Comparison of ENCODE assay signal across 9 cellular contexts in genomic region chr10:114403545-114404161, GRCh38. TPM values are rescaled to one million over a fixed set of nuclear protein-coding genes. Genes with fewer than 3 reads are reported as not detected.
A peak's percentile ranks its signal among the peaks of the same experiment; 100 is the strongest.
DNase-seq lines count a peak whose midpoint lies in the region; ATAC-seq, FAIRE-seq and TF ChIP-seq lines count a peak whose summit lies in the region.
"Had no signal": no experiment of that assay in that cellular context is flagged by ENCODE, and none has a peak within 500 bp of the region (broad histone marks: within the 10 kb centered on the region; RNA-seq: fewer than 3 reads in every experiment).

No MANE protein-coding gene starts in this region.

- peak; percentile 56 for DNase-seq in GM13977 (ENCODE audit: low spot score)
- no peak for DNase-seq in activated naive CD8-positive, alpha-beta T cell treated with anti-CD3 and anti-CD28 coated beads, Interleukin-2, amount 10 ng/mL, durations not matched to agents 7 days and 5 days
- no peak for DNase-seq in small intestine
- DNase-seq in posterior vena cava (ENCODE audit: low spot score): no peak
- DNase-seq in NCI-H1048 (lab: John Stamatoyannopoulos, UW): no peak
- DNase-seq in T-cell: no peak
- no peak for DNase-seq in NK-92 (lab: John Stamatoyannopoulos, UW; ENCODE audit: unreplicated experiment)

- H3K4me1 ChIP-seq in iPS-15b (ENCODE audit: control insufficient read depth, insufficient read depth, low read length) (peaks cover 8% of the 10 kb centered on the region), small intestine (ENCODE audit: control insufficient read depth in 2 of 2, insufficient read depth in 1 of 2, low read depth in 1 of 2, low read length in 1 of 2) (peaks cover 0 to 2% of the 10 kb centered on the region in 2 donors)

- no peaks in the 10 kb centered on the region for H3K36me3 Mint-ChIP-seq in activated naive CD8-positive, alpha-beta T cell treated with anti-CD3 and anti-CD28 coated beads, Interleukin-2, amount 10 ng/mL, durations not matched to agents 7 days and 5 days
- no peaks in the 10 kb centered on the region for H3K36me3 Mint-ChIP-seq in T-cell

- in situ Hi-C loops in GM13977 (cut with MboI; ENCODE audit: low pct_unique_long_range_greater_than_20kb, low sequenced_read_pairs, unreplicated experiment): no loop called here

- H3K27me3 Mint-ChIP-seq in activated naive CD8-positive, alpha-beta T cell treated with anti-CD3 and anti-CD28 coated beads, Interleukin-2, amount 10 ng/mL, durations not matched to agents 7 days and 5 days: peaks cover 55% of the 10 kb centered on the region
- H3K27me3 Mint-ChIP-seq in T-cell: peaks cover 58 to 70% of the 10 kb centered on the region in 2 donors

- H3K4me3 ChIP-seq in iPS-15b (ENCODE audit: low read depth, low read length) (peak overlapping the region; percentile 71), small intestine (ENCODE audit: low read depth in 1 of 2, low read length in 2 of 2) (peak overlapping the region; percentile 54)

- H3K27ac ChIP-seq in small intestine (ENCODE audit: low read depth in 1 of 2, low read length in 1 of 2): peak overlapping the region in 1 of 2 donors; percentile 65
- H3K27ac ChIP-seq: HL-60 had no signal

- no peak for FAIRE-seq in small intestine (lab: Jason Lieb, UNC)

- H3K9me3 ChIP-seq in iPS-15b (ENCODE audit: control insufficient read depth, insufficient read depth, low read length) (no peaks in the 10 kb centered on the region), small intestine (ENCODE audit: control insufficient read depth, low read depth) (no peaks in the 10 kb centered on the region)

- CTCF ChIA-PET in T-cell (lab: Charles Lee): no interaction called here

- no peaks in the 10 kb centered on the region for H3K9me3 Mint-ChIP-seq in activated naive CD8-positive, alpha-beta T cell treated with anti-CD3 and anti-CD28 coated beads, Interleukin-2, amount 10 ng/mL, durations not matched to agents 7 days and 5 days
- no peaks in the 10 kb centered on the region for H3K9me3 Mint-ChIP-seq in T-cell

- intact Hi-C loops in posterior vena cava (cut with DNase I): no loop called here

- H3K27ac Mint-ChIP-seq in activated naive CD8-positive, alpha-beta T cell treated with anti-CD3 and anti-CD28 coated beads, Interleukin-2, amount 10 ng/mL, durations not matched to agents 7 days and 5 days: no peak overlapping the region
- H3K27ac Mint-ChIP-seq in T-cell: no peak overlapping the region

- WGBS in small intestine, 3 donors: 1 to 2% (median 1%) methylated on average over 29 to 44 of the region's 44 CpGs

- peak overlapping the region; percentile 63 for H3K4me3 Mint-ChIP-seq in activated naive CD8-positive, alpha-beta T cell treated with anti-CD3 and anti-CD28 coated beads, Interleukin-2, amount 10 ng/mL, durations not matched to agents 7 days and 5 days
- H3K4me3 Mint-ChIP-seq in T-cell: peak overlapping the region in 1 of 3 donors; percentile 62

- no peaks in the 10 kb centered on the region for H3K36me3 ChIP-seq in iPS-15b (ENCODE audit: control insufficient read depth, insufficient read depth, low read length)
- H3K36me3 ChIP-seq in small intestine (ENCODE audit: control insufficient read depth in 2 of 2, insufficient read depth in 2 of 2, low read length in 2 of 2): no peaks in the 10 kb centered on the region

- POLR2A ChIA-PET in activated naive CD8-positive, alpha-beta T cell treated with anti-CD3 and anti-CD28 coated beads, Interleukin-2, amount 10 ng/mL, durations not matched to agents 7 days and 5 days (lab: Charles Lee): no interaction called here
- POLR2A ChIA-PET in T-cell (lab: Charles Lee): no interaction called here

- H3K9ac ChIP-seq in iPS-15b (ENCODE audit: low read depth, low read length): peak overlapping the region; percentile 47

- H3K27me3 ChIP-seq in iPS-15b (ENCODE audit: control insufficient read depth, insufficient read depth, low read length): peaks cover 41% of the 10 kb centered on the region
- no peaks in the 10 kb centered on the region for H3K27me3 ChIP-seq in small intestine (ENCODE audit: control insufficient read depth in 2 of 2, insufficient read depth in 2 of 2, low read length in 2 of 2)

- TF ChIP-seq CTCF in GM13977 (IDR thresholded peaks at IDR 0.05; ENCODE audit: extremely low read depth, insufficient read depth, missing control alignments): peak; percentile 55

- no peak for ATAC-seq in activated naive CD8-positive, alpha-beta T cell treated with anti-CD3 and anti-CD28 coated beads, Interleukin-2, amount 10 ng/mL, durations not matched to agents 7 days and 5 days (ENCODE audit: low read depth)
- no peak for ATAC-seq in T-cell (replicated peaks in 1 of 4)

- H3K4me1 Mint-ChIP-seq in activated naive CD8-positive, alpha-beta T cell treated with anti-CD3 and anti-CD28 coated beads, Interleukin-2, amount 10 ng/mL, durations not matched to agents 7 days and 5 days: peaks cover 11% of the 10 kb centered on the region
- peaks cover 11 to 14% (median 14%) of the 10 kb centered on the region in 3 donors for H3K4me1 Mint-ChIP-seq in T-cell

RNA-seq across cellular contexts. Expression of gene AFAP1L2, which starts 0.6 kb away (rescaled TPM):
- 1 to 10 TPM; 3.8 to 5.0 TPM for total RNA-seq in activated naive CD8-positive, alpha-beta T cell treated with anti-CD3 and anti-CD28 coated beads, Interleukin-2, amount 10 ng/mL, durations not matched to agents 7 days and 5 days
- polyA plus RNA-seq in small intestine: 1 to 10 TPM; 1.1 to 7.7 (median 2.4) TPM
- 1 to 10 TPM; 4.5 to 7.9 TPM for total RNA-seq in posterior vena cava
- 1 to 10 TPM; 1.0 to 3.8 (median 2.1) TPM for total RNA-seq in T-cell
